In genomic region chr5:123949807-123950206, GRCh38 we compare ENCODE assay signal across 19 cellular contexts.
DNase-seq lines count a peak whose midpoint lies in the region; ATAC-seq, FAIRE-seq and TF ChIP-seq lines count a peak whose summit lies in the region.
"Had no signal": no experiment of that assay in that cellular context is flagged by ENCODE, and none has a peak within 500 bp of the region (broad histone marks: within the 10 kb centered on the region; RNA-seq: fewer than 3 reads in every experiment).

No MANE protein-coding gene starts in this region.

- WGBS in GM12878 (ENCODE audit: insufficient coverage, insufficient replicate concordance, low lambda C conversion rate, missing lambda C conversion rate), result 37% methylated on average over 4 of the region's 4 CpGs
- WGBS in adrenal gland, 4 donors, result 82 to 90% (median 87%) methylated on average over 3 to 4 of the region's 4 CpGs

- POLR2A ChIA-PET in GM12878 (lab: Charles Lee), result no interaction called here

- H3K79me2 ChIP-seq in GM12878 (ENCODE audit: control insufficient read depth, insufficient read depth, low read length), result no peaks in the 10 kb centered on the region

- SMC1A ChIA-PET in GM12878 (lab: Charles Lee; ENCODE audit: uncharacterized antibody, unreplicated experiment), result no interaction called here

- CTCF ChIA-PET in GM12878 (lab: Yijun Ruan, JAX), result no interaction called here

- no peak overlapping the region for H3K4me3 ChIP-seq in GM12878
- no peak overlapping the region for H3K4me3 ChIP-seq in lower lobe of right lung
- H3K4me3 ChIP-seq in adrenal gland, result no peak overlapping the region
- H3K4me3 ChIP-seq: SK-N-MC had no signal

- no peak for FAIRE-seq in GM12878 (lab: Jason Lieb, UNC)

- no peaks in the 10 kb centered on the region for H3K27me3 ChIP-seq in GM12878 (replicated peaks in 1 of 2; ENCODE audit: control insufficient read depth in 2 of 2, insufficient read depth in 2 of 2, low read length in 1 of 2)
- no peaks in the 10 kb centered on the region for H3K27me3 ChIP-seq in lower lobe of right lung (ENCODE audit: low read depth)
- no peaks in the 10 kb centered on the region for H3K27me3 ChIP-seq in adrenal gland

- in situ Hi-C loops in GM12878 (cut with MboI), result no loop called here

- TF ChIP-seq CTCF in GM12878 (IDR thresholded peaks at IDR 0.05 in 2 of 3, conservative IDR thresholded peaks at IDR 0.05 in 1 of 3; ENCODE audit: control insufficient read depth in 2 of 3, extremely low read depth in 1 of 3, insufficient read depth in 1 of 3, low read depth in 3 of 3, low read length in 3 of 3) (no peak; a peak in 1 of 6 replicates), lower lobe of right lung (IDR thresholded peaks at IDR 0.05) (no peak), adrenal gland (IDR thresholded peaks at IDR 0.05) (no peak)

- no peak for TF ChIP-seq EP300 in GM12878 (IDR thresholded peaks at IDR 0.05; ENCODE audit: borderline replicate concordance in 1 of 2, control insufficient read depth in 1 of 2, low read depth in 2 of 2, low read length in 2 of 2)

- no peak for ATAC-seq in GM12878
- no peak for ATAC-seq in lower lobe of right lung

- no peaks in the 10 kb centered on the region for H4K20me1 ChIP-seq in GM12878 (ENCODE audit: control insufficient read depth, insufficient read depth)

- RAD21 ChIA-PET in GM12878 (lab: Charles Lee; ENCODE audit: unreplicated experiment), result no interaction called here

- H3K4me1 ChIP-seq in GM12878 (ENCODE audit: control insufficient read depth, insufficient read depth, low read length), result no peaks in the 10 kb centered on the region
- H3K4me1 ChIP-seq in lower lobe of right lung, result no peaks in the 10 kb centered on the region
- no peaks in the 10 kb centered on the region for H3K4me1 ChIP-seq in adrenal gland (replicated peaks in 1 of 2)
- H3K4me1 ChIP-seq: Caco-2 had no signal

- no peak overlapping the region for H3K4me2 ChIP-seq in GM12878 (ENCODE audit: control insufficient read depth, insufficient read depth)

- BruUV-seq in GM12878 (replicated peaks; lab: Mats Ljungman, UMichigan), result no TSS peak

- H3K36me3 ChIP-seq in GM12878 (ENCODE audit: control insufficient read depth in 2 of 2, insufficient read depth in 2 of 2, low read length in 1 of 2) (no peaks in the 10 kb centered on the region), lower lobe of right lung (no peaks in the 10 kb centered on the region), adrenal gland (replicated peaks in 1 of 2) (no peaks in the 10 kb centered on the region)

- H3K27ac ChIP-seq in GM12878 (ENCODE audit: control insufficient read depth, insufficient read depth) (no peak overlapping the region), lower lobe of right lung (no peak overlapping the region), substantia nigra (ENCODE audit: low read depth, low read length, poor library complexity, severe bottlenecking) (no peak overlapping the region), adrenal gland (no peak overlapping the region)
- H3K27ac ChIP-seq: SK-N-MC had no signal

- DNase-seq in NCI-H748 (lab: John Stamatoyannopoulos, UW; ENCODE audit: unreplicated experiment) (peak; percentile 30), NCI-H748 treated with DMSO at 0.1 percent for 48 hours (lab: John Stamatoyannopoulos, UW) (no peak), GM12878 (ENCODE audit: low read depth, low spot score) (no peak), iPS-NIHi7 (ENCODE audit: extremely low spot score) (peak; percentile 8), lower lobe of right lung (no peak), substantia nigra (lab: John Stamatoyannopoulos, UW) (no peak), adrenal gland (no peak)
- no peak for DNase-seq in activated CD8-positive, alpha-beta memory T cell treated with anti-CD3 and anti-CD28 coated beads, Interleukin-2, amount 50 U/mL, for 4 hours
- DNase-seq: 8988T; Caco-2; GDM1; NCI-H1417; NCI-H187 treated with DMSO at 0.1 percent for 48 hours; NCI-H2171; NCI-H526; NK-92 treated with Interleukin-12 subunit alpha and Interleukin-12 subunit beta, amount 100 ng/mL, for 24 hours; OCI-M1; SHP77 had no signal

- H2AFZ ChIP-seq in GM12878 (ENCODE audit: control insufficient read depth, low read depth, low read length), result no peak overlapping the region

- TF ChIP-seq POLR2A in GM12878 (IDR thresholded peaks at IDR 0.05; ENCODE audit: low read depth, low read length) (no peak), adrenal gland (IDR thresholded peaks at IDR 0.05) (no peak)

- H3K9me3 ChIP-seq in GM12878 (replicated peaks; ENCODE audit: control insufficient read depth, insufficient read depth, low read length) (no peaks in the 10 kb centered on the region; the same call in 2 of the 3 replicates), lower lobe of right lung (no peaks in the 10 kb centered on the region), adrenal gland (replicated peaks in 1 of 3) (no peaks in the 10 kb centered on the region)
- H3K9me3 ChIP-seq: Caco-2 had no signal

- no peak overlapping the region for H3K9ac ChIP-seq in GM12878 (ENCODE audit: control insufficient read depth, insufficient read depth, low read length)

- intact Hi-C loops in GM12878 (cut with micrococcal nuclease; ENCODE audit: unreplicated experiment), result no loop called here
- intact Hi-C loops in lower lobe of right lung (cut with DNase I), result no loop called here
- intact Hi-C loops in adrenal gland (cut with DNase I), result no loop called here

- peak; percentile 34; the same call in 1 of the 2 replicates for TF ChIP-seq RAD21 in GM12878 (IDR thresholded peaks at IDR 0.05; ENCODE audit: insufficient read depth, low read depth, low read length)

TF ChIP-seq in GM12878, 131 proteins besides CTCF, POLR2A, EP300 and RAD21:
- TF ChIP-seq HSF1 (IDR thresholded peaks at IDR 0.05; ENCODE audit: low read depth, low read length) (no peak), STAT3 (IDR thresholded peaks at IDR 0.05; ENCODE audit: low read depth, low read length) (no peak), SP1 (IDR thresholded peaks at IDR 0.05; ENCODE audit: low read depth, low read length) (no peak), ZBED1 (IDR thresholded peaks at IDR 0.05; ENCODE audit: borderline replicate concordance) (no peak)

Comparison
In these comparisons a context has a peak if more than half of its experiments do, and no peak if none do; other contexts are left out.
1. DNase-seq: peak in NCI-H748 (single experiment) and iPS-NIHi7 (single experiment); none in NCI-H748 treated with DMSO at 0.1 percent for 48 hours (single experiment), GM12878 (single experiment), lower lobe of right lung (single experiment), substantia nigra (0 of 49), adrenal gland (0 of 7) and activated CD8-positive, alpha-beta memory T cell treated with anti-CD3 and anti-CD28 coated beads, Interleukin-2, amount 50 U/mL, for 4 hours (single experiment).